Comparison of ENCODE assay signal across 15 cellular contexts in the genomic region with DNA sequence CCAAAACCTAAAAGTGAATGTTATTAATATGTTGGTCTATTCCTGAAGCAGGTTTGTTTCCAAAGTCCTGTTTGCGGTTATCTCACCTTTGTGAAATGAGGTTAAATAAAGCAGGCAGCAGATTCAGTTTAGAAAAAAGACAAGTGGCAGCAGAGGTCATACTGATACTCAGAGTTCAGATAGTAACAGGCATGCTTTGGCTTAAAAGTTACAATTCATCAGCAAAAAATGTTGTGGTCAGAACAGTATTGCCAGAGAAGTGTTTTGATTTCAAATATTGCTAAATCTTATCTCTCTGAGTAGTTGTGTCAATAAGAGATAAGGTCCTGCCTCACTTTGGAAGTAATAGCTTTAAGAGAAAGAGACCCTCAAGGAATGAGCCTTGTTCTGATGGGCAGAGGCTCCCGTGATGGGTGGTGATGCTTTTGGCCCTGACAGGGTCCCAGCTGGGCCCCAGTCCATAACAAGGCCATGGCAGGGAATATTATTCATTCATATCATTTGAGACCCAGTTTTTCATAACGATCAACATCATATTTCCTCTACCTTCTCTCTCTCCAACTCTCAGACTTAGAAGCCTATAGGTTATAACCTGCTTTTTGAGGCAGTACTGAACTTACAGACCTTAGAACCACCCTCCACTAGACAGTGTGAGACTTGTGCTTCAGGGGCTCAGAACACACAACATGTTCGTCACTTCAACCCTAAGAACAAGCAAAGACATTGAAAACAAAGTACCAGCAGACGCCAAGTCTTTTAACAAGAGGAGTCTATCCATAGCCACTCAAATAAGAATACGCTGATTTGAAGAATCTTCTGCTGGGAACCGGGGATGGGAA. TPM values are rescaled to one million over a fixed set of nuclear protein-coding genes. Genes with fewer than 3 reads are reported as not detected.
DNase-seq lines count a peak whose midpoint lies in the region; ATAC-seq, FAIRE-seq and TF ChIP-seq lines count a peak whose summit lies in the region.
"Had no signal": no experiment of that assay in that cellular context is flagged by ENCODE, and none has a peak within 500 bp of the region (broad histone marks: within the 10 kb centered on the region; RNA-seq: fewer than 3 reads in every experiment).

No MANE protein-coding gene starts in this region.

- H3K9me3 ChIP-seq in pancreas, result no peaks in the 10 kb centered on the region
- H3K9me3 ChIP-seq: uterus had no signal

- H3K4me3 ChIP-seq in pancreas, result no peak overlapping the region
- H3K4me3 ChIP-seq: GM12878, uterus had no signal

- H3K27me3 ChIP-seq in pancreas, result no peaks in the 10 kb centered on the region
- H3K27me3 ChIP-seq: uterus had no signal

- no peak for TF ChIP-seq CTCF in pancreas (IDR thresholded peaks at IDR 0.05)

- no peak for FAIRE-seq in pancreas (lab: Jason Lieb, UNC)
- FAIRE-seq: GM12878, small intestine had no signal

- peaks cover 0 to 11% (median 8%) of the 10 kb centered on the region in 3 donors for H3K4me1 ChIP-seq in pancreas
- H3K4me1 ChIP-seq: uterus had no signal

- H3K36me3 ChIP-seq in pancreas, result no peaks in the 10 kb centered on the region
- H3K36me3 ChIP-seq: uterus had no signal

- WGBS in pancreas, 2 donors, result 66 to 69% methylated on average over 7 of the region's 7 CpGs

- no peak overlapping the region for H3K27ac ChIP-seq in pancreas
- H3K27ac ChIP-seq: uterus had no signal

- intact Hi-C loops in pancreas (cut with DNase I), result no loop called here

- peak; percentile 59 for DNase-seq in ELR (ENCODE audit: low read depth)
- DNase-seq in OCI-M1 (lab: John Stamatoyannopoulos, UW), result peak; percentile 20
- DNase-seq in fibroblast of gingiva (ENCODE audit: low read depth), result peak; percentile 4
- no peak for DNase-seq in pancreas
- DNase-seq in activated CD4-positive, alpha-beta T cell treated with anti-CD3 and anti-CD28 coated beads, Interleukin-2, amount 50 U/mL, for 1 hour, result no peak
- no peak for DNase-seq in NCI-H69 (lab: John Stamatoyannopoulos, UW)
- DNase-seq in DMS 273 (lab: John Stamatoyannopoulos, UW; ENCODE audit: unreplicated experiment), result no peak
- DNase-seq in NCI-H1694 (lab: John Stamatoyannopoulos, UW), result no peak
- DNase-seq: activated CD4-positive, alpha-beta T cell treated with anti-CD3 and anti-CD28 coated beads, Interleukin-2, amount 10 ng/mL, durations not matched to agents 24 days and 14 days; effector CD8-positive, alpha-beta T cell; naive B cell; NCI-H526; small intestine; uterus had no signal

- ATAC-seq in pancreas, result peak in 3 of 4 donors; percentile 60 to 84 (median 66)
- ATAC-seq: GM12878 had no signal

RNA-seq across cellular contexts. Expression of gene AHR, which starts 58.5 kb away (rescaled TPM):
- total RNA-seq in pancreas, result 10 to 100 TPM in 3 of 6 donors, 1 to 10 TPM in 3; 6.9 to 31.8 (median 11.5) TPM
- polyA plus RNA-seq in pancreas, result 1 to 10 TPM; 3.2 to 6.5 TPM

Comparison
In these comparisons a context has a peak if more than half of its experiments do, and no peak if none do; other contexts are left out.
1. DNase-seq: peak in ELR (single experiment), OCI-M1 (single experiment) and fibroblast of gingiva (single experiment); none in pancreas (0 of 6), activated CD4-positive, alpha-beta T cell treated with anti-CD3 and anti-CD28 coated beads, Interleukin-2, amount 50 U/mL, for 1 hour (single experiment), NCI-H69 (single experiment), DMS 273 (single experiment) and NCI-H1694 (single experiment).